13 cellular contexts compared by ENCODE assay signal in genomic region chr13:51768378-51768921, GRCh38. TPM values are rescaled to one million over a fixed set of nuclear protein-coding genes. Genes with fewer than 3 reads are reported as not detected.
DNase-seq lines count a peak whose midpoint lies in the region; ATAC-seq and TF ChIP-seq lines count a peak whose summit lies in the region.
"Had no signal": no experiment of that assay in that cellular context is flagged by ENCODE, and none has a peak within 500 bp of the region (broad histone marks: within the 10 kb centered on the region; RNA-seq: fewer than 3 reads in every experiment).

No MANE protein-coding gene starts in this region.

- no peaks in the 10 kb centered on the region for H3K79me2 ChIP-seq in OCI-LY1 (ENCODE audit: insufficient read depth, low read length)
- H3K79me2 ChIP-seq in MM.1S (ENCODE audit: low read length) = no peaks in the 10 kb centered on the region

- H3K4me1 ChIP-seq in OCI-LY1 (ENCODE audit: insufficient read depth, low read length, severe bottlenecking) (peaks cover 20% of the 10 kb centered on the region), thoracic aorta (ENCODE audit: control insufficient read depth in 1 of 2, low read depth in 2 of 2) (peaks cover 26 to 50% of the 10 kb centered on the region in 2 donors), MM.1S (ENCODE audit: low read length) (peaks cover 15% of the 10 kb centered on the region; the same call in 1 of the 2 replicates)

- H3K36me3 ChIP-seq in OCI-LY1 (ENCODE audit: insufficient read depth, low read length) (no peaks in the 10 kb centered on the region), thoracic aorta (no peaks in the 10 kb centered on the region), MM.1S (replicated peaks; ENCODE audit: insufficient read depth, low read length) (no peaks in the 10 kb centered on the region)

- CTCF ChIA-PET in GM10248 (lab: Yijun Ruan, JAX) = interaction anchor here (0.8 kb wide), 1 partner anchor 37 kb away, joined by 3 read pairs; no protein-coding TSS in a partner anchor

- H3K4me2 ChIP-seq in OCI-LY1 (ENCODE audit: low read length) (no peak overlapping the region), MM.1S (ENCODE audit: low read depth, low read length) (no peak overlapping the region)

- no peak for ATAC-seq in thoracic aorta (ENCODE audit: insufficient number of reproducible peaks, low FRiP score, low read depth)
- ATAC-seq: CD8-positive, alpha-beta T cell; stimulated activated naive CD8-positive, alpha-beta T cell treated with anti-CD3 and anti-CD28 coated beads, Interleukin-15, Interleukin-2, amounts not matched to agents 100 U/mL and 50 U/mL, for 24 hours had no signal

- POLR2A ChIA-PET in GM10248 (lab: Yijun Ruan, JAX) = interaction anchor here (0.6 kb wide), 1 partner anchor 636 kb away, joined by 3 read pairs; no protein-coding TSS in a partner anchor

- H3K9ac ChIP-seq in OCI-LY1 (ENCODE audit: low read length) = no peak overlapping the region
- H3K9ac ChIP-seq in MM.1S (ENCODE audit: low read length) = no peak overlapping the region

- H4K20me1 ChIP-seq in OCI-LY1 (ENCODE audit: insufficient read depth, low read length) = no peaks in the 10 kb centered on the region
- no peaks in the 10 kb centered on the region for H4K20me1 ChIP-seq in MM.1S (ENCODE audit: insufficient read depth, low read length)

- H3F3A ChIP-seq in OCI-LY1 (ENCODE audit: insufficient read depth, low read length) (no peaks in the 10 kb centered on the region), MM.1S (ENCODE audit: insufficient read depth, low read length) (peaks cover 9% of the 10 kb centered on the region)

- H3K4me3 ChIP-seq in OCI-LY1 (ENCODE audit: low read depth, low read length, poor library complexity, severe bottlenecking) = no peak overlapping the region
- H3K4me3 ChIP-seq in choroid plexus epithelial cell (ENCODE audit: low read depth, low read length) = no peak overlapping the region
- H3K4me3 ChIP-seq in thoracic aorta = no peak overlapping the region
- no peak overlapping the region for H3K4me3 ChIP-seq in MM.1S (ENCODE audit: low read length)
- H3K4me3 ChIP-seq: esophagus squamous epithelium had no signal

- H3K9me2 ChIP-seq in OCI-LY1 (ENCODE audit: low read depth, low read length) (no peaks in the 10 kb centered on the region), MM.1S (replicated peaks; ENCODE audit: insufficient read depth, low read length) (no peaks in the 10 kb centered on the region)

- no peaks in the 10 kb centered on the region for H3K27me3 ChIP-seq in OCI-LY1 (ENCODE audit: insufficient read depth, low read length)
- H3K27me3 ChIP-seq in thoracic aorta (replicated peaks; ENCODE audit: insufficient read depth) = no peaks in the 10 kb centered on the region
- H3K27me3 ChIP-seq in MM.1S (replicated peaks; ENCODE audit: insufficient read depth, low read length) = no peaks in the 10 kb centered on the region
- H3K27me3 ChIP-seq: esophagus squamous epithelium had no signal

- H2AFZ ChIP-seq in OCI-LY1 (ENCODE audit: low read length) = no peak overlapping the region
- no peak overlapping the region for H2AFZ ChIP-seq in MM.1S (ENCODE audit: low read length)

- DNase-seq in choroid plexus epithelial cell (ENCODE audit: low read depth) (no peak), islet precursor cell (peak; percentile 76), thoracic aorta (ENCODE audit: low spot score) (no peak), GM10248 (ENCODE audit: extremely low spot score) (no peak), MM.1S (no peak)
- no peak for DNase-seq in activated CD4-positive, alpha-beta T cell treated with anti-CD3 and anti-CD28 coated beads for 48 hours
- DNase-seq: CD8-positive, alpha-beta T cell; esophagus squamous epithelium; GF-D8; NCI-H1092 treated with DMSO at 0.1 percent for 48 hours; stimulated activated CD4-positive, alpha-beta T cell treated with anti-CD3 and anti-CD28 coated beads, Interleukin-4, amount 100 ng/mL, for 4 hours; stimulated activated naive CD8-positive, alpha-beta T cell treated with anti-CD3 and anti-CD28 coated beads, Interleukin-15, Interleukin-2, amounts not matched to agents 100 U/mL and 50 U/mL, for 24 hours had no signal

- H3K27ac ChIP-seq in OCI-LY1 (ENCODE audit: low read depth, low read length, poor library complexity, severe bottlenecking) = no peak overlapping the region
- peak overlapping the region; percentile 80 to 84 for H3K27ac ChIP-seq in thoracic aorta
- no peak overlapping the region for H3K27ac ChIP-seq in MM.1S (ENCODE audit: low read length)

- peak; percentile 9; the same call in 1 of the 2 replicates for TF ChIP-seq CTCF in OCI-LY1 (IDR thresholded peaks at IDR 0.05; ENCODE audit: low read length)
- peak; percentile 39 for TF ChIP-seq CTCF in choroid plexus epithelial cell (conservative IDR thresholded peaks at IDR 0.05; ENCODE audit: low read depth, low read length)
- TF ChIP-seq CTCF in thoracic aorta (IDR thresholded peaks at IDR 0.05) = no peak
- no peak for TF ChIP-seq CTCF in GM10248 (IDR thresholded peaks at IDR 0.05; ENCODE audit: control extremely low read depth, extremely low read depth, low read depth, missing control alignments)
- no peak for TF ChIP-seq CTCF in MM.1S (IDR thresholded peaks at IDR 0.05; ENCODE audit: low read length)

- H3K9me3 ChIP-seq in OCI-LY1 (ENCODE audit: low read length) (no peaks in the 10 kb centered on the region), thoracic aorta (no peaks in the 10 kb centered on the region), MM.1S (replicated peaks; ENCODE audit: insufficient read depth, low read length) (no peaks in the 10 kb centered on the region)
- H3K9me3 ChIP-seq: esophagus squamous epithelium had no signal

RNA-seq across cellular contexts. Expression of gene DHRS12, which starts 35.5 kb away (rescaled TPM):
- 10 to 100 TPM in 1 of 2 donors, 1 to 10 TPM in 1; 4.9 to 13.3 TPM for total RNA-seq in thoracic aorta

Comparison
In these comparisons a context has a peak if more than half of its experiments do, and no peak if none do; other contexts are left out.
1. H3K27ac ChIP-seq: peak in thoracic aorta (2 of 2); none in OCI-LY1 (single experiment) and MM.1S (single experiment).
2. CTCF ChIP-seq: peak in OCI-LY1 (single experiment) and choroid plexus epithelial cell (single experiment); none in thoracic aorta (single experiment), GM10248 (single experiment) and MM.1S (single experiment).